Comparison of ENCODE assay signal across 2 cellular contexts in the genomic region with DNA sequence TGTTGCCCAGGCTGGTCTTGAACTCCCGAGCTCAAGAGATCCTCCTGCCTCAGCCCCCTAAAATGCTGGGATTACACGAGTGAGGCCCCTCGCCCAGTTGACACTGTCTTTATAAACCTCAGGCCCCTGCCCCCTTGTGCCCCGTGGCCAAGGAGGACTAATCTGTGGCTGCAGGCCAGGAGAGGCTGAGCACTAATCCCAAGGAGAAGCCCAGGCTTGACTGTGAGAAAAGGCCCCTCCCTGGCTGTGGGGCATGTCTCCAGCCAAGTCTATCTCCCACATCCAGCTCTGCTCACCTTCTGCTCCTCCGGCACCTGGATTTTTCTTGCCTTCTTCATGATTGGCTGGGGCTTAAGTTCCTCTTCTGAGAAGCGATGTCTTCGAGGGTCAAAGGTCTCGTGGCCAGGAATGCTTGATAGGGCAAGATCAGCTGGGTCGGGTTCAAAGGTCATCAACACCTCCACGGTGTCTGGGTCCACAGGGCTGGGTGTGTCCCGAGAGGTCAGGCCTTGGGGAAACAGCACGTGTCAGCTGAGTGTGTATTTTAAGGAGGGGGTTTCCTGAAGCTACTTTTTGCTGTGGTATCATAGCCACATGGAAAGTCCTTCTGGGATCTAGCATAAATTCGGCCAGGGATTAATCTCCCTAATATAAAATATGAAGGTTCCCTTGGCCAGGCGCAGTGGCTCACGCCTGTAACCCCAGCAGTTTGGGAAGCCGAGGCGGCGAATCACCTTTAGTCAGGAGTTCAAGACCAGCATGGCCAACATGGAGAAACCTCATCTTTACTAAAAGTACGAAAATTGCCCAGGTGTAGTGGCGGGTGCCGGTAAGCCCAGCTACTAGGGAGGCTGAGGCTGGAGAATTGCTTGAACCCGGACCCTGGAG.
TF ChIP-seq lines count a peak whose summit lies in the region.

No MANE protein-coding gene starts in this region.

TF ChIP-seq in HCT116, 20 proteins besides CTCF, POLR2A, EP300 and RAD21 (continued from another document):
- TF ChIP-seq, protein P1, sequence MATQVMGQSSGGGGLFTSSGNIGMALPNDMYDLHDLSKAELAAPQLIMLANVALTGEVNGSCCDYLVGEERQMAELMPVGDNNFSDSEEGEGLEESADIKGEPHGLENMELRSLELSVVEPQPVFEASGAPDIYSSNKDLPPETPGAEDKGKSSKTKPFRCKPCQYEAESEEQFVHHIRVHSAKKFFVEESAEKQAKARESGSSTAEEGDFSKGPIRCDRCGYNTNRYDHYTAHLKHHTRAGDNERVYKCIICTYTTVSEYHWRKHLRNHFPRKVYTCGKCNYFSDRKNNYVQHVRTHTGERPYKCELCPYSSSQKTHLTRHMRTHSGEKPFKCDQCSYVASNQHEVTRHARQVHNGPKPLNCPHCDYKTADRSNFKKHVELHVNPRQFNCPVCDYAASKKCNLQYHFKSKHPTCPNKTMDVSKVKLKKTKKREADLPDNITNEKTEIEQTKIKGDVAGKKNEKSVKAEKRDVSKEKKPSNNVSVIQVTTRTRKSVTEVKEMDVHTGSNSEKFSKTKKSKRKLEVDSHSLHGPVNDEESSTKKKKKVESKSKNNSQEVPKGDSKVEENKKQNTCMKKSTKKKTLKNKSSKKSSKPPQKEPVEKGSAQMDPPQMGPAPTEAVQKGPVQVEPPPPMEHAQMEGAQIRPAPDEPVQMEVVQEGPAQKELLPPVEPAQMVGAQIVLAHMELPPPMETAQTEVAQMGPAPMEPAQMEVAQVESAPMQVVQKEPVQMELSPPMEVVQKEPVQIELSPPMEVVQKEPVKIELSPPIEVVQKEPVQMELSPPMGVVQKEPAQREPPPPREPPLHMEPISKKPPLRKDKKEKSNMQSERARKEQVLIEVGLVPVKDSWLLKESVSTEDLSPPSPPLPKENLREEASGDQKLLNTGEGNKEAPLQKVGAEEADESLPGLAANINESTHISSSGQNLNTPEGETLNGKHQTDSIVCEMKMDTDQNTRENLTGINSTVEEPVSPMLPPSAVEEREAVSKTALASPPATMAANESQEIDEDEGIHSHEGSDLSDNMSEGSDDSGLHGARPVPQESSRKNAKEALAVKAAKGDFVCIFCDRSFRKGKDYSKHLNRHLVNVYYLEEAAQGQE (IDR thresholded peaks at IDR 0.05; ENCODE audit: low read depth) = no peak
- no peak for TF ChIP-seq EGR1 (IDR thresholded peaks at IDR 0.05; ENCODE audit: low read depth)
- no peak for TF ChIP-seq EZH2 (IDR thresholded peaks at IDR 0.05)
- TF ChIP-seq, protein P2, sequence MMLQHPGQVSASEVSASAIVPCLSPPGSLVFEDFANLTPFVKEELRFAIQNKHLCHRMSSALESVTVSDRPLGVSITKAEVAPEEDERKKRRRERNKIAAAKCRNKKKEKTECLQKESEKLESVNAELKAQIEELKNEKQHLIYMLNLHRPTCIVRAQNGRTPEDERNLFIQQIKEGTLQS (IDR thresholded peaks at IDR 0.05) = no peak
- no peak for TF ChIP-seq YY1 (IDR thresholded peaks at IDR 0.05; ENCODE audit: extremely low read depth, insufficient replicate concordance, low read depth, low read length)
- TF ChIP-seq ZNF274 (IDR thresholded peaks at IDR 0.05; ENCODE audit: low read depth, low read length) = no peak
- TF ChIP-seq, protein P3, sequence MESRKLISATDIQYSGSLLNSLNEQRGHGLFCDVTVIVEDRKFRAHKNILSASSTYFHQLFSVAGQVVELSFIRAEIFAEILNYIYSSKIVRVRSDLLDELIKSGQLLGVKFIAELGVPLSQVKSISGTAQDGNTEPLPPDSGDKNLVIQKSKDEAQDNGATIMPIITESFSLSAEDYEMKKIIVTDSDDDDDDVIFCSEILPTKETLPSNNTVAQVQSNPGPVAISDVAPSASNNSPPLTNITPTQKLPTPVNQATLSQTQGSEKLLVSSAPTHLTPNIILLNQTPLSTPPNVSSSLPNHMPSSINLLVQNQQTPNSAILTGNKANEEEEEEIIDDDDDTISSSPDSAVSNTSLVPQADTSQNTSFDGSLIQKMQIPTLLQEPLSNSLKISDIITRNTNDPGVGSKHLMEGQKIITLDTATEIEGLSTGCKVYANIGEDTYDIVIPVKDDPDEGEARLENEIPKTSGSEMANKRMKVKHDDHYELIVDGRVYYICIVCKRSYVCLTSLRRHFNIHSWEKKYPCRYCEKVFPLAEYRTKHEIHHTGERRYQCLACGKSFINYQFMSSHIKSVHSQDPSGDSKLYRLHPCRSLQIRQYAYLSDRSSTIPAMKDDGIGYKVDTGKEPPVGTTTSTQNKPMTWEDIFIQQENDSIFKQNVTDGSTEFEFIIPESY (IDR thresholded peaks at IDR 0.05; ENCODE audit: extremely low read depth, insufficient replicate concordance, low read length) = no peak
- no peak for TF ChIP-seq TCF7L2 (IDR thresholded peaks at IDR 0.05; ENCODE audit: borderline replicate concordance, extremely low read depth, insufficient read depth, insufficient read length)
- TF ChIP-seq ELF1 (IDR thresholded peaks at IDR 0.05; ENCODE audit: borderline replicate concordance, low read depth) = no peak
- TF ChIP-seq ZFX (IDR thresholded peaks at IDR 0.05) = no peak
- no peak for TF ChIP-seq JUND (IDR thresholded peaks at IDR 0.05)
- no peak; the same call in 1 of the 2 replicates for TF ChIP-seq POLR2AphosphoS5 (IDR thresholded peaks at IDR 0.05; ENCODE audit: low read depth, low read length)
- no peak for TF ChIP-seq EZH2phosphoT487 (IDR thresholded peaks at IDR 0.05; ENCODE audit: borderline replicate concordance)

TF ChIP-seq in WTC11, 78 proteins besides CTCF, POLR2A, EP300 and RAD21 (continued from another document):
- TF ChIP-seq, protein P4, sequence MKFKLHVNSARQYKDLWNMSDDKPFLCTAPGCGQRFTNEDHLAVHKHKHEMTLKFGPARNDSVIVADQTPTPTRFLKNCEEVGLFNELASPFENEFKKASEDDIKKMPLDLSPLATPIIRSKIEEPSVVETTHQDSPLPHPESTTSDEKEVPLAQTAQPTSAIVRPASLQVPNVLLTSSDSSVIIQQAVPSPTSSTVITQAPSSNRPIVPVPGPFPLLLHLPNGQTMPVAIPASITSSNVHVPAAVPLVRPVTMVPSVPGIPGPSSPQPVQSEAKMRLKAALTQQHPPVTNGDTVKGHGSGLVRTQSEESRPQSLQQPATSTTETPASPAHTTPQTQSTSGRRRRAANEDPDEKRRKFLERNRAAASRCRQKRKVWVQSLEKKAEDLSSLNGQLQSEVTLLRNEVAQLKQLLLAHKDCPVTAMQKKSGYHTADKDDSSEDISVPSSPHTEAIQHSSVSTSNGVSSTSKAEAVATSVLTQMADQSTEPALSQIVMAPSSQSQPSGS (CRISPR knock-in tag; IDR thresholded peaks at IDR 0.05; ENCODE audit: borderline replicate concordance, low read depth) = no peak
- TF ChIP-seq, protein P5, sequence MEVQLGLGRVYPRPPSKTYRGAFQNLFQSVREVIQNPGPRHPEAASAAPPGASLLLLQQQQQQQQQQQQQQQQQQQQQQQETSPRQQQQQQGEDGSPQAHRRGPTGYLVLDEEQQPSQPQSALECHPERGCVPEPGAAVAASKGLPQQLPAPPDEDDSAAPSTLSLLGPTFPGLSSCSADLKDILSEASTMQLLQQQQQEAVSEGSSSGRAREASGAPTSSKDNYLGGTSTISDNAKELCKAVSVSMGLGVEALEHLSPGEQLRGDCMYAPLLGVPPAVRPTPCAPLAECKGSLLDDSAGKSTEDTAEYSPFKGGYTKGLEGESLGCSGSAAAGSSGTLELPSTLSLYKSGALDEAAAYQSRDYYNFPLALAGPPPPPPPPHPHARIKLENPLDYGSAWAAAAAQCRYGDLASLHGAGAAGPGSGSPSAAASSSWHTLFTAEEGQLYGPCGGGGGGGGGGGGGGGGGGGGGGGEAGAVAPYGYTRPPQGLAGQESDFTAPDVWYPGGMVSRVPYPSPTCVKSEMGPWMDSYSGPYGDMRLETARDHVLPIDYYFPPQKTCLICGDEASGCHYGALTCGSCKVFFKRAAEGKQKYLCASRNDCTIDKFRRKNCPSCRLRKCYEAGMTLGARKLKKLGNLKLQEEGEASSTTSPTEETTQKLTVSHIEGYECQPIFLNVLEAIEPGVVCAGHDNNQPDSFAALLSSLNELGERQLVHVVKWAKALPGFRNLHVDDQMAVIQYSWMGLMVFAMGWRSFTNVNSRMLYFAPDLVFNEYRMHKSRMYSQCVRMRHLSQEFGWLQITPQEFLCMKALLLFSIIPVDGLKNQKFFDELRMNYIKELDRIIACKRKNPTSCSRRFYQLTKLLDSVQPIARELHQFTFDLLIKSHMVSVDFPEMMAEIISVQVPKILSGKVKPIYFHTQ (CRISPR knock-in tag; IDR thresholded peaks at IDR 0.05) = no peak
- TF ChIP-seq, protein P2 (CRISPR knock-in tag; conservative IDR thresholded peaks at IDR 0.05) = no peak
- TF ChIP-seq JAZF1 (CRISPR knock-in tag; IDR thresholded peaks at IDR 0.05) (no peak), NR3C1 (CRISPR knock-in tag; conservative IDR thresholded peaks at IDR 0.05; ENCODE audit: low read depth) (no peak), FOXP1 (CRISPR knock-in tag; IDR thresholded peaks at IDR 0.05; ENCODE audit: borderline replicate concordance) (no peak), ZNF671 (CRISPR knock-in tag; IDR thresholded peaks at IDR 0.05) (no peak)
TF ChIP-seq in WTC11: peak in this region for 0.
